10 cellular contexts compared by ENCODE assay signal in the genomic region with DNA sequence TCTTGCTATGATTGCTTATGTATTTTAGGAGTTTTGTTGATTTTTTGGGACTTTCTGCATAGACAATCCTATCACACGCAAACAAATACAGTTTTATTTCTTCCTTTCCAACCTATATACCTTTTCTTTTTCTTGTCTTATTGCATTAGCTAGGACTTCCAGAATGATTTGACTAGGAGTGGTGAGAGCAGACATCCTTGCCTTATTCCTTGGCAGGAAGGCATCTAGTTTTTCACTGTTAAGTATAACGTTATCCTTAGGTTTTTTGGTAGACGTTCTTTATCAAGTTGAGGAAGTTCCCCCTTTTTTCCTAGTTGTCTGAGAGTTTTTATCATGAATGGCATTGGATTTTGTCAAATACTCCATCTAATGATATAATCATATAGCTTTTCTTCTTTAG.
"Had no signal": no experiment of that assay in that cellular context is flagged by ENCODE, and none has a peak within 500 bp of the region (broad histone marks: within the 10 kb centered on the region; RNA-seq: fewer than 3 reads in every experiment).

No MANE protein-coding gene starts in this region.

- H3K27ac ChIP-seq: GM23248, HL-60, KMS-11 had no signal

- DNase-seq: GM23248, GOT3, H7, HFFc6, IMR-90, Karpas-422, KBM-7 had no signal

- H3K9ac ChIP-seq: GM23248, KMS-11 had no signal

- H3K36me3 ChIP-seq: HAP-1 had no signal

- H2AFZ ChIP-seq: GM23248 had no signal

- H3K4me2 ChIP-seq: KMS-11 had no signal

- H3K4me3 ChIP-seq: GM23248, HAP-1 had no signal
